Comparison of ENCODE assay signal across 8 cellular contexts in the genomic region with DNA sequence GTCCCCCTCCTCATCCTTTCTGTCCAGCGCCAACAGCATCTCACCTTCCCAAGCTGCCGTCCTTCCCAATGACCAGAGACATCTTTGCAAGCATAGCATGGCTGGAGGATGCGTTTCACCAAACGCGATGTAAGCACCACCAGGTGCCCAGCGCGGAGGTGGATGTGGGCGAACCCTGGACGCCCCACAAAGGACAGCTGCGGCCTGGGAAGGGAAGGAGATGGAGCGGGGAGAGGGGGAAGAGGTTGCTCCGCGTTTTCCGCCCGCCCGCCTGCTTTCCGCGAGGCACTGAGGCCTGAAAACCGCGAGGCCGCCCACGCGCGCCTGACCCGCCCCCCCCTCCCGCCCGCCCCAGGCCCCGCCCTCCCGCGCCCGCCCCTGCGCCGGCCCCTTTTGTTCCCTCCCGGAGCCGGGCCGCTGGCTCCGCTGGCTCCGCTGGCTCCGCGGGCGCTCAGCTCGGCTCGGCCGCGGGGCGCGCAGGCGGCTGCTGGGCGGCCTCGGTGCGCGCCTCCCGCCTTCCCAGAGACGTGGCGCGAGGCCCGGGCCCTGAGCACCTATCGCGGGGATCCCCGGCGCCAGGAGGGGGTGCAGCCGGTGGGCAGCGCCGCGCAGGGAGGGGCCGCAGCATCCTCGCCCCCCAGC. TPM values are rescaled to one million over a fixed set of nuclear protein-coding genes. Genes with fewer than 3 reads are reported as not detected.
DNase-seq lines count a peak whose midpoint lies in the region; ATAC-seq and TF ChIP-seq lines count a peak whose summit lies in the region.

A gene (plus strand): TSS at position 390 of the 642 bp plus-strand sequence. CDS start 28,140 bp downstream, outside the sequence.

- peaks cover 40% of the 10 kb centered on the region for H4K20me1 ChIP-seq in neural progenitor cell (ENCODE audit: low read depth)

- ATAC-seq in stimulated activated naive CD8-positive, alpha-beta T cell treated with anti-CD3 and anti-CD28 coated beads, Interleukin-15, amount 100 ng/mL, for 72 hours: peak; percentile 82

- H3K27me3 Mint-ChIP-seq in IgD-negative memory B cell (no peaks in the 10 kb centered on the region), neural progenitor cell (ENCODE audit: insufficient read depth, low read depth) (peaks cover 20% of the 10 kb centered on the region)
- H3K27me3 Mint-ChIP-seq in stimulated activated naive CD8-positive, alpha-beta T cell treated with anti-CD3 and anti-CD28 coated beads, Interleukin-15, amount 100 ng/mL, for 72 hours: peaks cover 65% of the 10 kb centered on the region

- H3K4me1 ChIP-seq in SJCRH30 (peaks cover 15% of the 10 kb centered on the region), neural progenitor cell (peaks cover 19% of the 10 kb centered on the region)

- H3K4me3 ChIP-seq in AG10803 (ENCODE audit: low read length) (peak within 1 kb of the TSS; percentile 88), SJCRH30 (peak within 1 kb of the TSS; percentile 100), neural progenitor cell (peak within 1 kb of the TSS; percentile 90)

- peaks cover 40 to 45% (median 41%) of the 10 kb centered on the region in 3 donors for H3K4me1 Mint-ChIP-seq in IgD-negative memory B cell
- H3K4me1 Mint-ChIP-seq in neural progenitor cell: peaks cover 39% of the 10 kb centered on the region
- peaks cover 38% of the 10 kb centered on the region for H3K4me1 Mint-ChIP-seq in stimulated activated naive CD8-positive, alpha-beta T cell treated with anti-CD3 and anti-CD28 coated beads, Interleukin-15, amount 100 ng/mL, for 72 hours

- TF ChIP-seq CTCF in AG10803 (conservative IDR thresholded peaks at IDR 0.05; ENCODE audit: low read length) (no peak), neural progenitor cell (IDR thresholded peaks at IDR 0.05) (no peak)

- H3F3A ChIP-seq in neural progenitor cell (ENCODE audit: low read depth): peaks cover 25% of the 10 kb centered on the region

- DNase-seq in AG10803 (ENCODE audit: low read depth): peak; percentile 86
- peak; percentile 80 for DNase-seq in GM19238 (ENCODE audit: insufficient read length, low spot score)
- DNase-seq in SJCRH30: peak; percentile 88 to 89
- DNase-seq in activated naive CD4-positive, alpha-beta T cell (lab: John Stamatoyannopoulos, UW): peak; percentile 41 to 70 (median 52)
- DNase-seq in foreskin melanocyte: peak; percentile 60
- peak; percentile 95 for DNase-seq in neural progenitor cell (ENCODE audit: low spot score)
- DNase-seq in stimulated activated naive CD8-positive, alpha-beta T cell treated with anti-CD3 and anti-CD28 coated beads, Interleukin-15, amount 100 ng/mL, for 72 hours: peak; percentile 68 to 70

- H3K27me3 ChIP-seq in SJCRH30 (no peaks in the 10 kb centered on the region), neural progenitor cell (peaks cover 64% of the 10 kb centered on the region)

- H3K36me3 ChIP-seq in SJCRH30: no peaks in the 10 kb centered on the region
- no peaks in the 10 kb centered on the region for H3K36me3 ChIP-seq in neural progenitor cell

- H3K4me3 Mint-ChIP-seq in IgD-negative memory B cell (peak within 1 kb of the TSS; percentile 91 to 96 (median 92)), neural progenitor cell (peak within 1 kb of the TSS; percentile 91)
- peak within 1 kb of the TSS; percentile 87 to 89 for H3K4me3 Mint-ChIP-seq in stimulated activated naive CD8-positive, alpha-beta T cell treated with anti-CD3 and anti-CD28 coated beads, Interleukin-15, amount 100 ng/mL, for 72 hours

- peak within 1 kb of the TSS; percentile 12 for H3K9ac ChIP-seq in neural progenitor cell

- peak within 1 kb of the TSS; percentile 87 to 93 (median 92) for H3K27ac Mint-ChIP-seq in IgD-negative memory B cell
- H3K27ac Mint-ChIP-seq in neural progenitor cell: peak within 1 kb of the TSS; percentile 92
- H3K27ac Mint-ChIP-seq in stimulated activated naive CD8-positive, alpha-beta T cell treated with anti-CD3 and anti-CD28 coated beads, Interleukin-15, amount 100 ng/mL, for 72 hours: no peak within 1 kb of the TSS

- H2AFZ ChIP-seq in neural progenitor cell (replicated peaks): peak within 1 kb of the TSS; percentile 97

- H3K36me3 Mint-ChIP-seq in IgD-negative memory B cell (no peaks in the 10 kb centered on the region), neural progenitor cell (no peaks in the 10 kb centered on the region)

- H3K9me3 ChIP-seq in SJCRH30 (replicated peaks) (no peaks in the 10 kb centered on the region), neural progenitor cell (ENCODE audit: low read depth) (no peaks in the 10 kb centered on the region)

- no peaks in the 10 kb centered on the region for H3K9me3 Mint-ChIP-seq in IgD-negative memory B cell
- H3K9me3 Mint-ChIP-seq in neural progenitor cell: no peaks in the 10 kb centered on the region
- H3K9me3 Mint-ChIP-seq in stimulated activated naive CD8-positive, alpha-beta T cell treated with anti-CD3 and anti-CD28 coated beads, Interleukin-15, amount 100 ng/mL, for 72 hours: no peaks in the 10 kb centered on the region

- H3K79me2 ChIP-seq in neural progenitor cell (ENCODE audit: low read depth): peaks cover 25% of the 10 kb centered on the region

- H3K4me2 ChIP-seq in neural progenitor cell: peak within 1 kb of the TSS; percentile 94

- peak within 1 kb of the TSS; percentile 71 for H3K27ac ChIP-seq in SJCRH30
- H3K27ac ChIP-seq in neural progenitor cell: no peak within 1 kb of the TSS

RNA-seq across cellular contexts. Expression of the gene that starts here (rescaled TPM):
- 7.1 TPM for polyA plus RNA-seq in IgD-negative memory B cell
- total RNA-seq in SJCRH30 (2014; rRNA removed; shearing (Covaris generic)): 29.1 and 29.7 TPM in 2 replicates
- 7.5 and 29.6 TPM in 2 replicates for total RNA-seq in neural progenitor cell (ENCODE audit: low replicate concordance)

Comparison
In these comparisons a context has a peak if more than half of its experiments do, and no peak if none do; other contexts are left out.
1. H3K27ac Mint-ChIP-seq: peak in IgD-negative memory B cell (3 of 3) and neural progenitor cell (single experiment); none in stimulated activated naive CD8-positive, alpha-beta T cell treated with anti-CD3 and anti-CD28 coated beads, Interleukin-15, amount 100 ng/mL, for 72 hours (0 of 2).
2. Peak in every context shown above with its lines, with median percentiles within 50 percentile points of each other: DNase-seq, H3K4me3 ChIP-seq and H3K4me3 Mint-ChIP-seq.